Comparison of ENCODE assay signal across 17 cellular contexts in the genomic region with DNA sequence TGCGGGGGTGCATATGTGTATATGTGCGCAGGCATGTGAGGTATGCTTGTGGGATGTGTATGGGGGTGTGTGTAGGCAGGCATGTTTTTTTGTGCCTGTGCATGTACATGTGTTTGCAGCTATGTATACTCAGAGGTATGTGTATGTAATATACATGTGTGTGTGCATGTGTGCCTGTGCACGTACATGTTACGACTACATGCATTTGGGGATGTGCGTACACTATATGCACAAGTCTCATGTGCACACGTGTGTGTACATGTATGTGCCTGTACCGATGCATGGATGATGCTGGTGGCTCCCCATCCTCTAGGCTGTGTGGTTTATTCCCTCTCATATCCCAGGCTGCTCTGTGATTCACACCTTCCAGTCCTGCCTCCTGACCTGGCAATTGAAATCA.
DNase-seq lines count a peak whose midpoint lies in the region; ATAC-seq, FAIRE-seq and TF ChIP-seq lines count a peak whose summit lies in the region.
"Had no signal": no experiment of that assay in that cellular context is flagged by ENCODE, and none has a peak within 500 bp of the region (broad histone marks: within the 10 kb centered on the region; RNA-seq: fewer than 3 reads in every experiment).

No MANE protein-coding gene starts in this region.

- H3K23ac ChIP-seq in H1 (ENCODE audit: insufficient read length) (no peak overlapping the region), neuronal stem cell (ENCODE audit: low read depth, low read length, poor library complexity) (peak overlapping the region; percentile 32)

- no peaks in the 10 kb centered on the region for H3K79me1 ChIP-seq in H1 (ENCODE audit: low read depth, low read length)
- no peaks in the 10 kb centered on the region for H3K79me1 ChIP-seq in neuronal stem cell (ENCODE audit: low read depth, low read length)

- ATAC-seq in Right ventricle myocardium inferior (no peak), left cardiac atrium (no peak), HG02759 (IDR thresholded peaks at IDR 0.05; ENCODE audit: unreplicated experiment) (no peak)
- ATAC-seq in activated CD8-positive, alpha-beta T cell treated with anti-CD3 and anti-CD28 coated beads for 36 hours: no peak
- ATAC-seq: HCT116, HepG2 had no signal

- H2AK5ac ChIP-seq in H1 (ENCODE audit: low read depth, low read length) (peak overlapping the region; percentile 16; the same call in 1 of the 2 replicates), neuronal stem cell (ENCODE audit: low read depth, low read length) (no peak overlapping the region)

- H3K4me1 ChIP-seq in H1 (replicated peaks in 1 of 4; ENCODE audit: control insufficient read depth in 3 of 4, insufficient read depth in 4 of 4, low read length in 3 of 4): peaks cover 9 to 11% (median 10%) of the 10 kb centered on the region in 4 experiments
- peaks cover 0 to 9% of the 10 kb centered on the region in 2 donors for H3K4me1 ChIP-seq in neuronal stem cell (ENCODE audit: control insufficient read depth in 2 of 2, insufficient read depth in 1 of 2, low read depth in 1 of 2, low read length in 2 of 2)
- H3K4me1 ChIP-seq: Caco-2 had no signal

- H4K8ac ChIP-seq in H1 (ENCODE audit: extremely low read depth, insufficient read depth, low read length) (no peak overlapping the region), neuronal stem cell (ENCODE audit: low read depth, low read length) (no peak overlapping the region)

- no peaks in the 10 kb centered on the region for H3K4me1 Mint-ChIP-seq in activated CD8-positive, alpha-beta T cell treated with anti-CD3 and anti-CD28 coated beads for 36 hours (ENCODE audit: low read depth)
- no peaks in the 10 kb centered on the region for H3K4me1 Mint-ChIP-seq in Calu3 (ENCODE audit: low read depth, unreplicated experiment)
- H3K4me1 Mint-ChIP-seq: CD8-positive, alpha-beta memory T cell had no signal

- no peak overlapping the region for H3K27ac ChIP-seq in H1 (ENCODE audit: low read depth, low read length)
- H3K27ac ChIP-seq in neuronal stem cell (replicated peaks; ENCODE audit: low read length): no peak overlapping the region
- H3K27ac ChIP-seq: 22Rv1, BLaER1 had no signal

- peak overlapping the region; percentile 29; the same call in 1 of the 2 replicates for H2BK12ac ChIP-seq in H1 (ENCODE audit: low read depth, low read length)
- H2BK12ac ChIP-seq in neuronal stem cell (ENCODE audit: low read length): no peak overlapping the region

- TF ChIP-seq RAD21 in H1 (IDR thresholded peaks at IDR 0.05 in 1 of 2, conservative IDR thresholded peaks at IDR 0.05 in 1 of 2; ENCODE audit: low read depth in 2 of 2, low read length in 2 of 2): no peak

- DNase-seq in Right ventricle myocardium inferior (ENCODE audit: missing footprints) (peak; percentile 14), left cardiac atrium (no peak), H1 (ENCODE audit: low read depth in 1 of 2, low spot score in 2 of 2) (no peak), neuronal stem cell (ENCODE audit: low spot score) (no peak), Calu3 (no peak)
- DNase-seq in activated CD8-positive, alpha-beta T cell treated with anti-CD3 and anti-CD28 coated beads for 36 hours: no peak
- DNase-seq: Caco-2; CD8-positive, alpha-beta memory T cell; DMS53 had no signal

- H3K36me3 ChIP-seq in H1 (ENCODE audit: control insufficient read depth in 2 of 4, insufficient read depth in 4 of 4, low read length in 3 of 4) (no peaks in the 10 kb centered on the region), neuronal stem cell (replicated peaks in 1 of 2; ENCODE audit: control insufficient read depth in 2 of 2, insufficient read depth in 2 of 2, low read length in 2 of 2) (no peaks in the 10 kb centered on the region)
- H3K36me3 ChIP-seq: BLaER1 had no signal

- no peak overlapping the region for H3K27ac Mint-ChIP-seq in activated CD8-positive, alpha-beta T cell treated with anti-CD3 and anti-CD28 coated beads for 36 hours
- H3K27ac Mint-ChIP-seq in Calu3 (ENCODE audit: unreplicated experiment): no peak overlapping the region

- H3K18ac ChIP-seq in H1 (ENCODE audit: extremely low read depth, low read length) (peak overlapping the region; percentile 26; the same call in 1 of the 2 replicates), neuronal stem cell (ENCODE audit: low read length) (peak overlapping the region; percentile 53)

- no peak overlapping the region for H3K4me2 ChIP-seq in H1 (ENCODE audit: insufficient read depth in 1 of 2, low read depth in 2 of 2, low read length in 2 of 2)
- H3K4me2 ChIP-seq in neuronal stem cell (ENCODE audit: insufficient read depth, low read length, poor library complexity, severe bottlenecking): no peak overlapping the region
- H3K4me2 ChIP-seq: BLaER1 had no signal

- H3K4me3 ChIP-seq in H1 (ENCODE audit: extremely low read depth in 1 of 4, insufficient read depth in 2 of 4, low read depth in 3 of 4, low read length in 4 of 4): no peak overlapping the region
- H3K4me3 ChIP-seq in neuronal stem cell (ENCODE audit: low read length in 2 of 2): no peak overlapping the region
- H3K4me3 ChIP-seq: BLaER1 had no signal

- no peak for TF ChIP-seq EP300 in H1 (IDR thresholded peaks at IDR 0.05; ENCODE audit: borderline replicate concordance in 1 of 2, low read depth in 2 of 2, low read length in 2 of 2)

- TF ChIP-seq POLR2A in H1 (IDR thresholded peaks at IDR 0.05; ENCODE audit: control extremely low read depth in 1 of 2, low read depth in 2 of 2, low read length in 2 of 2): no peak

- POLR2A ChIA-PET in H1 (lab: Charles Lee; ENCODE audit: partially characterized antibody): no interaction called here
- POLR2A ChIA-PET in activated CD8-positive, alpha-beta T cell treated with anti-CD3 and anti-CD28 coated beads for 36 hours (lab: Charles Lee): no interaction called here

- no TSS peak for BruUV-seq in Calu3 (replicated peaks; lab: Mats Ljungman, UMichigan)

- no peak for FAIRE-seq in H1 (lab: Jason Lieb, UNC)
- FAIRE-seq: GM18507, H54, HepG2, HTR-8/SVneo had no signal

- H2BK15ac ChIP-seq in H1 (ENCODE audit: low read length) (peak overlapping the region; percentile 3; the same call in 1 of the 2 replicates), neuronal stem cell (ENCODE audit: low read length) (no peak overlapping the region)

- no peak overlapping the region for H3K4ac ChIP-seq in H1 (replicated peaks; ENCODE audit: insufficient read length, low read depth, low read length)
- no peak overlapping the region for H3K4ac ChIP-seq in neuronal stem cell (ENCODE audit: low read length)

- no peak overlapping the region for H4K5ac ChIP-seq in H1 (ENCODE audit: insufficient read length, low read depth, low read length)

- no peak overlapping the region for H4K91ac ChIP-seq in H1 (replicated peaks; ENCODE audit: insufficient read length, low read length)
- H4K91ac ChIP-seq in neuronal stem cell (ENCODE audit: low read depth, low read length, poor library complexity): no peak overlapping the region

- H3K14ac ChIP-seq in H1 (ENCODE audit: insufficient read length) (no peak overlapping the region), neuronal stem cell (ENCODE audit: low read length) (peak overlapping the region; percentile 22)

- H3K9me3 Mint-ChIP-seq in activated CD8-positive, alpha-beta T cell treated with anti-CD3 and anti-CD28 coated beads for 36 hours: no peaks in the 10 kb centered on the region
- no peaks in the 10 kb centered on the region for H3K9me3 Mint-ChIP-seq in Calu3 (ENCODE audit: low read depth, unreplicated experiment)
- H3K9me3 Mint-ChIP-seq: CD8-positive, alpha-beta memory T cell had no signal

- no peaks in the 10 kb centered on the region for H3K79me2 ChIP-seq in H1 (ENCODE audit: control insufficient read depth in 1 of 2, insufficient read depth in 2 of 2, low read length in 2 of 2)

- intact Hi-C loops in Right ventricle myocardium inferior (cut with DNase I): no loop called here
- intact Hi-C loops in left cardiac atrium (cut with DNase I): no loop called here
- intact Hi-C loops in activated CD8-positive, alpha-beta T cell treated with anti-CD3 and anti-CD28 coated beads for 36 hours (cut with micrococcal nuclease): no loop called here
- intact Hi-C loops in Calu3 (cut with micrococcal nuclease; ENCODE audit: unreplicated experiment): no loop called here

- 96% methylated on average over 7 of the region's 7 CpGs; no CpG with 5 or more reads in 1 of the 2 experiments for WGBS in H1 (ENCODE audit: extremely low coverage in 1 of 2, insufficient coverage in 1 of 2, insufficient read length in 1 of 2, insufficient replicate concordance in 2 of 2, low coverage in 1 of 2, low lambda C conversion rate in 2 of 2, missing lambda C conversion rate in 1 of 2), 2 experiments
- no CpG with 5 or more reads among the region's 7 CpGs for WGBS in neuronal stem cell (ENCODE audit: extremely low coverage in 2 of 2, insufficient read length in 2 of 2, insufficient replicate concordance in 1 of 2), 2 donors

- no peak overlapping the region for H3K4me3 Mint-ChIP-seq in activated CD8-positive, alpha-beta T cell treated with anti-CD3 and anti-CD28 coated beads for 36 hours
- no peak overlapping the region for H3K4me3 Mint-ChIP-seq in Calu3 (ENCODE audit: low read depth, unreplicated experiment)
- H3K4me3 Mint-ChIP-seq: CD8-positive, alpha-beta memory T cell had no signal

- no peaks in the 10 kb centered on the region for H3K36me3 Mint-ChIP-seq in activated CD8-positive, alpha-beta T cell treated with anti-CD3 and anti-CD28 coated beads for 36 hours (ENCODE audit: low read depth)
- no peaks in the 10 kb centered on the region for H3K36me3 Mint-ChIP-seq in Calu3 (ENCODE audit: insufficient read depth, unreplicated experiment)
- H3K36me3 Mint-ChIP-seq: CD8-positive, alpha-beta memory T cell had no signal

- H3K56ac ChIP-seq in H1 (replicated peaks; ENCODE audit: insufficient read length, low read depth, low read length): no peak overlapping the region

- H3K23me2 ChIP-seq in H1 (ENCODE audit: low read depth, low read length): no peaks in the 10 kb centered on the region; the same call in 1 of the 2 replicates

- CTCF ChIA-PET in H1 (lab: Charles Lee; ENCODE audit: partially characterized antibody) (interaction anchor here (0.7 to 6.2 kb wide), 8 partner anchors 8 to 231 kb away, joined by 3 to 50 read pairs (median 3); no protein-coding TSS in a partner anchor), Calu3 (lab: Charles Lee) (interaction anchor here (0.7 kb wide), 1 partner anchor 18 kb away, joined by 5 read pairs; no protein-coding TSS in a partner anchor)
- CTCF ChIA-PET in activated CD8-positive, alpha-beta T cell treated with anti-CD3 and anti-CD28 coated beads for 36 hours (lab: Charles Lee): no interaction called here

- H4K20me1 ChIP-seq in H1 (replicated peaks in 1 of 2; ENCODE audit: control insufficient read depth in 1 of 2, insufficient read depth in 2 of 2, low read length in 2 of 2): no peaks in the 10 kb centered on the region
- H4K20me1 ChIP-seq: BLaER1 had no signal

- H3K9me3 ChIP-seq in H1 (ENCODE audit: insufficient read depth in 2 of 2, low read depth in 1 of 2, low read length in 1 of 2) (no peaks in the 10 kb centered on the region), neuronal stem cell (replicated peaks in 1 of 2; ENCODE audit: control insufficient read depth in 2 of 2, insufficient read depth in 1 of 2, low read depth in 1 of 2, low read length in 2 of 2) (no peaks in the 10 kb centered on the region)
- H3K9me3 ChIP-seq: BLaER1, Caco-2 had no signal

- peaks cover 0 to 3% (median under 1%) of the 10 kb centered on the region in 4 experiments; a peak in 3 of 7 replicates for H3K27me3 ChIP-seq in H1 (replicated peaks in 1 of 4; ENCODE audit: control insufficient read depth in 3 of 4, extremely low read depth in 1 of 4, insufficient read depth in 3 of 4, low read length in 3 of 4)
- H3K27me3 ChIP-seq in neuronal stem cell (ENCODE audit: control insufficient read depth in 3 of 3, insufficient read depth in 3 of 3, low read depth in 1 of 3, low read length in 3 of 3): peaks cover 0 to 8% (median 0%) of the 10 kb centered on the region in 3 experiments
- H3K27me3 ChIP-seq: BLaER1 had no signal

- H2AFZ ChIP-seq in H1 (ENCODE audit: low read length) (no peak overlapping the region), neuronal stem cell (ENCODE audit: low read length) (no peak overlapping the region)

- H2BK120ac ChIP-seq in H1 (replicated peaks; ENCODE audit: low read depth, low read length) (peak overlapping the region; percentile 68), neuronal stem cell (ENCODE audit: low read depth, low read length) (no peak overlapping the region)

- no peaks in the 10 kb centered on the region for H3K27me3 Mint-ChIP-seq in activated CD8-positive, alpha-beta T cell treated with anti-CD3 and anti-CD28 coated beads for 36 hours
- peaks cover 51% of the 10 kb centered on the region for H3K27me3 Mint-ChIP-seq in Calu3 (ENCODE audit: unreplicated experiment)
- H3K27me3 Mint-ChIP-seq: CD8-positive, alpha-beta memory T cell had no signal

- H2BK20ac ChIP-seq in H1 (ENCODE audit: low read length): no peak overlapping the region; the same call in 1 of the 2 replicates

- TF ChIP-seq CTCF in H1 (IDR thresholded peaks at IDR 0.05; ENCODE audit: control extremely low read depth in 1 of 3, insufficient read depth in 1 of 3, low read depth in 1 of 3, low read length in 3 of 3): no peak
- no peak for TF ChIP-seq CTCF in activated CD8-positive, alpha-beta T cell treated with anti-CD3 and anti-CD28 coated beads for 36 hours (IDR thresholded peaks at IDR 0.05)
- TF ChIP-seq CTCF in Calu3 (IDR thresholded peaks at IDR 0.05; ENCODE audit: unreplicated experiment): no peak

- H2BK5ac ChIP-seq in H1 (ENCODE audit: low read depth, low read length) (no peak overlapping the region), neuronal stem cell (ENCODE audit: low read length) (no peak overlapping the region)

- H3K9ac ChIP-seq in H1 (replicated peaks in 1 of 4; ENCODE audit: extremely low read depth in 1 of 4, low read depth in 3 of 4, low read length in 3 of 4) (no peak overlapping the region; a peak in 1 of 7 replicates), neuronal stem cell (ENCODE audit: low read depth, low read length, poor library complexity) (peak overlapping the region; percentile 7)
- H3K9ac ChIP-seq: BLaER1 had no signal
